ENCODE assay signal across 28 cellular contexts in the genomic region with DNA sequence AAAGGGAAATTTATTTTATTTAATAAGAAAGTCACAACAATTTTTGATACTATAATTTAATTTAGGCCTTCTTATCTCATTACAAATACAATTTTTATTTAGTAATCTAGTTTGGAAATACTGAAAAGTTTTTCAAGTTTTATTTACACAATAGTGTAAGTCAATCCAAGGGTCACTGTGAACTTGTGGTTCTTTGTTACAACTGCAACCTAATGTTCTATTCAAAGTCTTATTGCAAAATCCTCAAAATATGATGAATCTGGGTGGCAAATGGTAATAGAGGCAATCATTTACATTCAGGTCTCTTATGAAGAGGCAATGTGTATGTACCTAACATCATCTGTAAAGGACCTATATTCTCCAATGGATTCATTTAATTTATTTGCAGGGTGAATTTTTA.
"Had no signal": no experiment of that assay in that cellular context is flagged by ENCODE, and none has a peak within 500 bp of the region (broad histone marks: within the 10 kb centered on the region; RNA-seq: fewer than 3 reads in every experiment).

No MANE protein-coding gene starts in this region.

- H3K79me2 ChIP-seq: parathyroid adenoma had no signal

- H3K27ac ChIP-seq: adrenal gland, ascending aorta, neural progenitor cell, parathyroid adenoma, psoas muscle, right atrium auricular region, vagina, WERI-Rb-1 had no signal

- H3K27me3 ChIP-seq: adrenal gland, ascending aorta, neural progenitor cell, right atrium auricular region, vagina had no signal

- H3K4me3 ChIP-seq: adrenal gland, ascending aorta, neural progenitor cell, psoas muscle, vagina had no signal

- H3K4me1 ChIP-seq: adrenal gland, ascending aorta, parathyroid adenoma, psoas muscle, vagina had no signal

- ATAC-seq: activated CD4-positive, CD25-positive, alpha-beta regulatory T cell treated with anti-CD3 and anti-CD28 coated beads, Interleukin-2, amount 50 U/mL, for 24 hours; esophagus mucosa; left cardiac atrium; naive thymus-derived CD8-positive, alpha-beta T cell; psoas muscle; stimulated activated effector memory CD8-positive, alpha-beta T cell treated with anti-CD3 and anti-CD28 coated beads, Interleukin-12 subunit alpha, Interleukin-12 subunit beta, amount 100 ng/mL, for 72 hours; stimulated activated naive CD8-positive, alpha-beta T cell treated with anti-CD3 and anti-CD28 coated beads, Interleukin-15, amount 100 ng/mL, for 72 hours; T-helper 17 cell had no signal

- H3K36me3 ChIP-seq: adrenal gland, ascending aorta, neural progenitor cell, right atrium auricular region, vagina, WERI-Rb-1 had no signal

- DNase-seq: activated CD4-positive, alpha-beta T cell treated with anti-CD3 and anti-CD28 coated beads for 48 hours; activated CD4-positive, alpha-beta T cell treated with anti-CD3 and anti-CD28 coated beads, Interleukin-2, amount 50 U/mL, for 48 hours; activated CD8-positive, alpha-beta memory T cell treated with anti-CD3 and anti-CD28 coated beads for 24 hours; activated effector memory CD4-positive, alpha-beta T cell treated with Interleukin-2 at 50 U/mL for 16 hours; activated naive CD4-positive, alpha-beta T cell treated with Interleukin-2 at 50 U/mL for 16 hours; adrenal gland; islet precursor cell; left cardiac atrium; mesenchymal stem cell; naive thymus-derived CD8-positive, alpha-beta T cell; occipital lobe; psoas muscle; stimulated activated CD4-positive, alpha-beta T cell treated with anti-CD3 and anti-CD28 coated beads, Interleukin-12 subunit alpha, Interleukin-12 subunit beta, amount 100 ng/mL, for 4 hours; stimulated activated CD4-positive, alpha-beta T cell treated with anti-CD3 and anti-CD28 coated beads, Interleukin-4, amount 100 ng/mL, for 1 hour; stimulated activated naive CD8-positive, alpha-beta T cell treated with anti-CD3 and anti-CD28 coated beads, Interleukin-15, amount 100 ng/mL, for 72 hours; substantia nigra; SW 1271; T-helper 17 cell; T1000; WERI-Rb-1 had no signal

- H3K9me3 ChIP-seq: adrenal gland, ascending aorta, psoas muscle, right atrium auricular region, vagina had no signal

- H3K9ac ChIP-seq: neural progenitor cell, parathyroid adenoma had no signal

- H2AFZ ChIP-seq: neural progenitor cell, parathyroid adenoma had no signal
